ENCODE assay signal across 26 cellular contexts in genomic region chr17:57140321-57140720, GRCh38.
"Had no signal": no experiment of that assay in that cellular context is flagged by ENCODE, and none has a peak within 500 bp of the region (broad histone marks: within the 10 kb centered on the region; RNA-seq: fewer than 3 reads in every experiment).

No MANE protein-coding gene starts in this region.

- H3K36me3 Mint-ChIP-seq: mesothelial cell of epicardium; naive thymus-derived CD8-positive, alpha-beta T cell; stimulated activated effector memory CD8-positive, alpha-beta T cell treated with anti-CD3 and anti-CD28 coated beads, Interleukin-12 subunit alpha, Interleukin-12 subunit beta, amount 100 ng/mL, for 72 hours; type B pancreatic cell had no signal

- H3K9me3 ChIP-seq: left lung, lower lobe of right lung, pancreas, prostate gland, spleen, tibial nerve, uterus had no signal

- H3K27ac ChIP-seq: left lung, lower lobe of right lung, pancreas, prostate gland, spleen, tibial nerve, uterus had no signal

- H3K27ac Mint-ChIP-seq: immature natural killer cell; mesothelial cell of epicardium; naive thymus-derived CD8-positive, alpha-beta T cell; stimulated activated effector memory CD8-positive, alpha-beta T cell treated with anti-CD3 and anti-CD28 coated beads, Interleukin-12 subunit alpha, Interleukin-12 subunit beta, amount 100 ng/mL, for 72 hours; stimulated activated naive CD8-positive, alpha-beta T cell treated with anti-CD3 and anti-CD28 coated beads, Interleukin-15, amount 100 ng/mL, for 72 hours; type B pancreatic cell had no signal

- H3K4me3 Mint-ChIP-seq: immature natural killer cell; mesothelial cell of epicardium; naive thymus-derived CD8-positive, alpha-beta T cell; stimulated activated effector memory CD8-positive, alpha-beta T cell treated with anti-CD3 and anti-CD28 coated beads, Interleukin-12 subunit alpha, Interleukin-12 subunit beta, amount 100 ng/mL, for 72 hours; stimulated activated naive CD8-positive, alpha-beta T cell treated with anti-CD3 and anti-CD28 coated beads, Interleukin-15, amount 100 ng/mL, for 72 hours; type B pancreatic cell had no signal

- H3K9me3 Mint-ChIP-seq: mesothelial cell of epicardium; naive thymus-derived CD8-positive, alpha-beta T cell; stimulated activated effector memory CD8-positive, alpha-beta T cell treated with anti-CD3 and anti-CD28 coated beads, Interleukin-12 subunit alpha, Interleukin-12 subunit beta, amount 100 ng/mL, for 72 hours; type B pancreatic cell had no signal

- ATAC-seq: left colon; left lung; lower lobe of right lung; naive thymus-derived CD8-positive, alpha-beta T cell; pancreas; right cardiac atrium; sciatic nerve; stimulated activated effector memory CD8-positive, alpha-beta T cell treated with anti-CD3 and anti-CD28 coated beads, Interleukin-12 subunit alpha, Interleukin-12 subunit beta, amount 100 ng/mL, for 72 hours; stimulated activated naive CD8-positive, alpha-beta T cell treated with anti-CD3 and anti-CD28 coated beads, Interleukin-15, amount 100 ng/mL, for 72 hours had no signal

- DNase-seq: hypothalamus; immature natural killer cell; kidney; left colon; left lung; lower lobe of right lung; mammary epithelial cell; mesenchymal stem cell; naive thymus-derived CD8-positive, alpha-beta T cell; pancreas; posterior cingulate gyrus; retina; right cardiac atrium; small intestine; spleen; stimulated activated CD4-positive, alpha-beta T cell treated with anti-CD3 and anti-CD28 coated beads, Interleukin-4, amount 100 ng/mL, for 24 hours; stimulated activated naive CD4-positive, alpha-beta T cell treated with Interleukin-2 at 50 U/mL for 16 hours; stimulated activated naive CD8-positive, alpha-beta T cell treated with anti-CD3 and anti-CD28 coated beads, Interleukin-15, amount 100 ng/mL, for 72 hours; substantia nigra; uterus had no signal

- H3K4me1 Mint-ChIP-seq: immature natural killer cell; stimulated activated effector memory CD8-positive, alpha-beta T cell treated with anti-CD3 and anti-CD28 coated beads, Interleukin-12 subunit alpha, Interleukin-12 subunit beta, amount 100 ng/mL, for 72 hours had no signal

- H3K27me3 ChIP-seq: left lung, pancreas, tibial nerve, uterus had no signal

- H3K4me1 ChIP-seq: left lung, lower lobe of right lung, pancreas, prostate gland, uterus had no signal

- H3K36me3 ChIP-seq: left lung, lower lobe of right lung, pancreas, prostate gland, spleen, tibial nerve, uterus had no signal

- H3K4me3 ChIP-seq: left lung, lower lobe of right lung, pancreas, prostate gland, spleen, tibial nerve, uterus had no signal
